24 cellular contexts compared by ENCODE assay signal in the genomic region with DNA sequence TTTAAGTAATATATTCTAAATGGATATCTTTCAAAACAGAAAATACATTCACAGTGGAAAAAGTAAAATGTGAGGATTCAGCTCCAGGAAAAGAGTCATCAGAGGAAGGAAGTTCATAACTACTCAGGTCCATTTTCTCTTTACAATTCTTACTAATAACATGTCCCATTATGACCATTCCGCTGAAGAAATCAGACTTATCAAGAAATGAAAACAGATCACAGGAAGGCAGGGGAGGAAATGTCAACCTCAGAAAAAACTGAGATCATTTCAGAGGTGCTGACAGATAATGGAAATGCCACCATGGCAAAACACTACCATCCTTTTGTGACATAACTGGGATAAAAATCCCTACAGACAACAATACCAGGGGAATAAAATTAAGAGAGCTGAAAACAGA.
"Had no signal": no experiment of that assay in that cellular context is flagged by ENCODE, and none has a peak within 500 bp of the region (broad histone marks: within the 10 kb centered on the region; RNA-seq: fewer than 3 reads in every experiment).

No MANE protein-coding gene starts in this region.

- H3K9me3 Mint-ChIP-seq: activated B cell treated with CpG ODN at 0.5 μM for 24 hours; activated CD8-positive, alpha-beta T cell treated with anti-CD3 and anti-CD28 coated beads for 36 hours; activated T-cell treated with anti-CD3 and anti-CD28 coated beads, Interleukin-2, amount 50 U/mL, for 4 hours; activated T-helper 17 cell treated with anti-CD3 and anti-CD28 coated beads, Interleukin-2, amount 50 U/mL, for 72 hours; dendritic cell treated with granulocyte-macrophage colony-stimulating factor and Interleukin-4, amounts not matched to agents 40 ng/mL and 50 ng/mL, for 4 days had no signal

- H3K4me1 Mint-ChIP-seq: activated B cell treated with CpG ODN at 0.5 μM for 24 hours; activated T-helper 17 cell treated with anti-CD3 and anti-CD28 coated beads, Interleukin-2, amount 50 U/mL, for 72 hours; central memory CD8-positive, alpha-beta T cell had no signal

- H3K27ac Mint-ChIP-seq: activated B cell treated with CpG ODN at 0.5 μM for 24 hours; activated CD8-positive, alpha-beta T cell treated with anti-CD3 and anti-CD28 coated beads for 36 hours; activated naive CD8-positive, alpha-beta T cell; activated T-helper 17 cell treated with anti-CD3 and anti-CD28 coated beads, Interleukin-2, amount 50 U/mL, for 72 hours; dendritic cell treated with granulocyte-macrophage colony-stimulating factor and Interleukin-4, amounts not matched to agents 40 ng/mL and 50 ng/mL, for 4 days had no signal

- DNase-seq: activated B cell treated with CpG ODN at 0.5 μM for 24 hours; activated CD4-positive, alpha-beta T cell treated with anti-CD3 and anti-CD28 coated beads for 48 hours; activated CD4-positive, alpha-beta T cell treated with anti-CD3 and anti-CD28 coated beads, Interleukin-2, amount 50 U/mL, for 1 hour; activated CD4-positive, alpha-beta T cell treated with anti-CD3 and anti-CD28 coated beads, Interleukin-2, amount 50 U/mL, for 48 hours; activated CD8-positive, alpha-beta memory T cell treated with anti-CD3 and anti-CD28 coated beads for 24 hours; activated CD8-positive, alpha-beta T cell treated with anti-CD3 and anti-CD28 coated beads for 36 hours; activated effector memory CD4-positive, alpha-beta T cell treated with Interleukin-2 at 50 U/mL for 16 hours; activated gamma-delta T cell treated with Interleukin-2 at 50 U/mL for 16 hours; activated naive CD4-positive, alpha-beta T cell treated with anti-CD3 and anti-CD28 coated beads, Interleukin-2, amount 50 U/mL, for 16 hours; activated naive CD4-positive, alpha-beta T cell treated with Interleukin-2 at 50 U/mL for 16 hours; activated T-cell treated with anti-CD3 and anti-CD28 coated beads, Interleukin-2, amount 50 U/mL, for 4 hours; amniotic stem cell; anterior cingulate cortex; brain microvascular endothelial cell; effector CD8-positive, alpha-beta T cell; foreskin keratinocyte; gastrocnemius medialis; heart right ventricle; T-helper 2 cell; WERI-Rb-1 had no signal

- H3K4me3 Mint-ChIP-seq: activated B cell treated with CpG ODN at 0.5 μM for 24 hours; activated CD8-positive, alpha-beta T cell treated with anti-CD3 and anti-CD28 coated beads for 36 hours; activated naive CD8-positive, alpha-beta T cell; activated T-cell treated with anti-CD3 and anti-CD28 coated beads, Interleukin-2, amount 50 U/mL, for 4 hours; activated T-helper 17 cell treated with anti-CD3 and anti-CD28 coated beads, Interleukin-2, amount 50 U/mL, for 72 hours; central memory CD8-positive, alpha-beta T cell; dendritic cell treated with granulocyte-macrophage colony-stimulating factor and Interleukin-4, amounts not matched to agents 40 ng/mL and 50 ng/mL, for 4 days had no signal

- H3K36me3 Mint-ChIP-seq: activated naive CD8-positive, alpha-beta T cell had no signal

- H3K27me3 Mint-ChIP-seq: activated B cell treated with CpG ODN at 0.5 μM for 24 hours; activated CD8-positive, alpha-beta T cell treated with anti-CD3 and anti-CD28 coated beads for 36 hours; activated naive CD8-positive, alpha-beta T cell; activated T-helper 17 cell treated with anti-CD3 and anti-CD28 coated beads, Interleukin-2, amount 50 U/mL, for 72 hours; central memory CD8-positive, alpha-beta T cell; dendritic cell treated with granulocyte-macrophage colony-stimulating factor and Interleukin-4, amounts not matched to agents 40 ng/mL and 50 ng/mL, for 4 days had no signal
